13 cellular contexts compared by ENCODE assay signal in genomic region chr3:129558772-129559564, GRCh38. TPM values are rescaled to one million over a fixed set of nuclear protein-coding genes. Genes with fewer than 3 reads are reported as not detected.
A peak's percentile ranks its signal among the peaks of the same experiment; 100 is the strongest.
DNase-seq lines count a peak whose midpoint lies in the region; ATAC-seq, FAIRE-seq and TF ChIP-seq lines count a peak whose summit lies in the region.
"Had no signal": no experiment of that assay in that cellular context is flagged by ENCODE, and none has a peak within 500 bp of the region (broad histone marks: within the 10 kb centered on the region; RNA-seq: fewer than 3 reads in every experiment).

No MANE protein-coding gene starts in this region.

- peak; percentile 34 to 61 for DNase-seq in A549 (ENCODE audit: low read depth in 1 of 2, low spot score in 1 of 2)
- peak; percentile 80 for DNase-seq in WERI-Rb-1
- peak; percentile 50 for DNase-seq in kidney epithelial cell (ENCODE audit: low read depth)
- no peak for DNase-seq in left colon
- no peak for DNase-seq in NK-92 treated with Interleukin-12 subunit alpha and Interleukin-12 subunit beta, amount 100 ng/mL, for 24 hours (lab: John Stamatoyannopoulos, UW)
- DNase-seq in activated T-helper 2 cell treated with anti-CD3 and anti-CD28 coated beads, Interferon-gamma antibody, Interleukin-2, Interleukin-4, amounts not matched to agents 10 μg/mL and 5 μg/mL and 100 μg/mL, durations not matched to agents 14 hours and 24 hours and 36 hours (ENCODE audit: low spot score), result no peak
- DNase-seq in activated T-helper 1 cell treated with anti-CD3 and anti-CD28 coated beads, Interleukin-12 subunit alpha, Interleukin-12 subunit beta, Interleukin-2, Interleukin-4 antibody, amounts not matched to agents 30 ng/mL and 10 ng/mL and 1 ng/mL, durations not matched to agents 14 hours and 24 hours and 36 hours (ENCODE audit: low spot score), result no peak
- DNase-seq: Calu3, caudate nucleus, KBM-7, T-helper 9 cell had no signal

- H3K27me3 ChIP-seq in WERI-Rb-1 (ENCODE audit: insufficient read depth, low read depth, severe bottlenecking), result no peaks in the 10 kb centered on the region
- H3K27me3 ChIP-seq in kidney epithelial cell (ENCODE audit: control insufficient read depth, insufficient read depth, low read length), result no peaks in the 10 kb centered on the region

- no peak for TF ChIP-seq EP300 in A549 (IDR thresholded peaks at IDR 0.05)

- H3K4me3 ChIP-seq in A549 (no peak overlapping the region), WERI-Rb-1 (ENCODE audit: low read depth, low read length) (no peak overlapping the region), kidney epithelial cell (ENCODE audit: low read depth, low read length) (no peak overlapping the region)

- TF ChIP-seq CTCF in A549 (IDR thresholded peaks at IDR 0.05), result no peak
- TF ChIP-seq CTCF in WERI-Rb-1 (IDR thresholded peaks at IDR 0.05; ENCODE audit: low read depth, low read length), result no peak
- TF ChIP-seq CTCF in kidney epithelial cell (IDR thresholded peaks at IDR 0.05; ENCODE audit: insufficient read depth, low read length, poor library complexity, severe bottlenecking), result no peak

- peaks cover 5% of the 10 kb centered on the region for H3K4me1 Mint-ChIP-seq in activated T-helper 2 cell treated with anti-CD3 and anti-CD28 coated beads, Interferon-gamma antibody, Interleukin-2, Interleukin-4, amounts not matched to agents 10 μg/mL and 5 μg/mL and 100 μg/mL, durations not matched to agents 14 hours and 24 hours and 36 hours (ENCODE audit: low read depth)
- H3K4me1 Mint-ChIP-seq in activated T-helper 1 cell treated with anti-CD3 and anti-CD28 coated beads, Interleukin-12 subunit alpha, Interleukin-12 subunit beta, Interleukin-2, Interleukin-4 antibody, amounts not matched to agents 30 ng/mL and 10 ng/mL and 1 ng/mL, durations not matched to agents 14 hours and 24 hours and 36 hours (ENCODE audit: low read depth), result no peaks in the 10 kb centered on the region

- ATAC-seq in A549, result peak; percentile 57 to 65; a peak in 4 of 6 replicates
- peak; percentile 53 for ATAC-seq in HG02759 (IDR thresholded peaks at IDR 0.05; ENCODE audit: unreplicated experiment)
- ATAC-seq in left colon, result no peak

- H3K36me3 Mint-ChIP-seq in activated T-helper 2 cell treated with anti-CD3 and anti-CD28 coated beads, Interferon-gamma antibody, Interleukin-2, Interleukin-4, amounts not matched to agents 10 μg/mL and 5 μg/mL and 100 μg/mL, durations not matched to agents 14 hours and 24 hours and 36 hours (ENCODE audit: low read depth), result no peaks in the 10 kb centered on the region
- no peaks in the 10 kb centered on the region for H3K36me3 Mint-ChIP-seq in activated T-helper 1 cell treated with anti-CD3 and anti-CD28 coated beads, Interleukin-12 subunit alpha, Interleukin-12 subunit beta, Interleukin-2, Interleukin-4 antibody, amounts not matched to agents 30 ng/mL and 10 ng/mL and 1 ng/mL, durations not matched to agents 14 hours and 24 hours and 36 hours (ENCODE audit: low read depth)

- H3K4me3 Mint-ChIP-seq in activated T-helper 2 cell treated with anti-CD3 and anti-CD28 coated beads, Interferon-gamma antibody, Interleukin-2, Interleukin-4, amounts not matched to agents 10 μg/mL and 5 μg/mL and 100 μg/mL, durations not matched to agents 14 hours and 24 hours and 36 hours (ENCODE audit: low read depth), result no peak overlapping the region
- no peak overlapping the region for H3K4me3 Mint-ChIP-seq in activated T-helper 1 cell treated with anti-CD3 and anti-CD28 coated beads, Interleukin-12 subunit alpha, Interleukin-12 subunit beta, Interleukin-2, Interleukin-4 antibody, amounts not matched to agents 30 ng/mL and 10 ng/mL and 1 ng/mL, durations not matched to agents 14 hours and 24 hours and 36 hours

- H3K9me3 Mint-ChIP-seq in activated T-helper 2 cell treated with anti-CD3 and anti-CD28 coated beads, Interferon-gamma antibody, Interleukin-2, Interleukin-4, amounts not matched to agents 10 μg/mL and 5 μg/mL and 100 μg/mL, durations not matched to agents 14 hours and 24 hours and 36 hours, result no peaks in the 10 kb centered on the region
- no peaks in the 10 kb centered on the region for H3K9me3 Mint-ChIP-seq in activated T-helper 1 cell treated with anti-CD3 and anti-CD28 coated beads, Interleukin-12 subunit alpha, Interleukin-12 subunit beta, Interleukin-2, Interleukin-4 antibody, amounts not matched to agents 30 ng/mL and 10 ng/mL and 1 ng/mL, durations not matched to agents 14 hours and 24 hours and 36 hours

- peak overlapping the region; percentile 67 for H3K4me2 ChIP-seq in A549

- no peak; a peak in 1 of 5 replicates for TF ChIP-seq RAD21 in A549 (conservative IDR thresholded peaks at IDR 0.05 in 1 of 2, IDR thresholded peaks at IDR 0.05 in 1 of 2)

- H3K4me1 ChIP-seq in A549, result peaks cover 43% of the 10 kb centered on the region

- H3K27me3 Mint-ChIP-seq in activated T-helper 2 cell treated with anti-CD3 and anti-CD28 coated beads, Interferon-gamma antibody, Interleukin-2, Interleukin-4, amounts not matched to agents 10 μg/mL and 5 μg/mL and 100 μg/mL, durations not matched to agents 14 hours and 24 hours and 36 hours (ENCODE audit: low read depth), result peaks cover 4% of the 10 kb centered on the region
- peaks cover 14% of the 10 kb centered on the region for H3K27me3 Mint-ChIP-seq in activated T-helper 1 cell treated with anti-CD3 and anti-CD28 coated beads, Interleukin-12 subunit alpha, Interleukin-12 subunit beta, Interleukin-2, Interleukin-4 antibody, amounts not matched to agents 30 ng/mL and 10 ng/mL and 1 ng/mL, durations not matched to agents 14 hours and 24 hours and 36 hours (ENCODE audit: insufficient read depth)

- H3K36me3 ChIP-seq in WERI-Rb-1 (peaks cover 22% of the 10 kb centered on the region), kidney epithelial cell (ENCODE audit: control insufficient read depth, insufficient read depth, low read length) (no peaks in the 10 kb centered on the region)

- H3K27ac ChIP-seq in A549, result peak overlapping the region; percentile 85 to 86
- H3K27ac ChIP-seq in WERI-Rb-1, result peak overlapping the region; percentile 58

- CTCF ChIA-PET in A549 (lab: Yijun Ruan, JAX), result interaction anchor here (0.7 to 2.5 kb wide), 5 partner anchors 12 to 384 kb away, joined by 3 to 8 read pairs (median 3); no protein-coding TSS in a partner anchor

- WGBS in A549 (ENCODE audit: missing lambda C conversion rate), result 79% methylated on average over 7 of the region's 11 CpGs

- no peak overlapping the region for H3K27ac Mint-ChIP-seq in activated T-helper 2 cell treated with anti-CD3 and anti-CD28 coated beads, Interferon-gamma antibody, Interleukin-2, Interleukin-4, amounts not matched to agents 10 μg/mL and 5 μg/mL and 100 μg/mL, durations not matched to agents 14 hours and 24 hours and 36 hours
- H3K27ac Mint-ChIP-seq in activated T-helper 1 cell treated with anti-CD3 and anti-CD28 coated beads, Interleukin-12 subunit alpha, Interleukin-12 subunit beta, Interleukin-2, Interleukin-4 antibody, amounts not matched to agents 30 ng/mL and 10 ng/mL and 1 ng/mL, durations not matched to agents 14 hours and 24 hours and 36 hours, result no peak overlapping the region

- POLR2A ChIA-PET in A549 (lab: Yijun Ruan, JAX), result no interaction called here

- TF ChIP-seq POLR2A in A549 (IDR thresholded peaks at IDR 0.05; ENCODE audit: low read length), result no peak

- intact Hi-C loops in left colon (cut with DNase I, micrococcal nuclease), result no loop called here
- intact Hi-C loops in activated T-helper 2 cell treated with anti-CD3 and anti-CD28 coated beads, Interferon-gamma antibody, Interleukin-2, Interleukin-4, amounts not matched to agents 10 μg/mL and 5 μg/mL and 100 μg/mL, durations not matched to agents 14 hours and 24 hours and 36 hours (cut with micrococcal nuclease), result no loop called here
- intact Hi-C loops in activated T-helper 1 cell treated with anti-CD3 and anti-CD28 coated beads, Interleukin-12 subunit alpha, Interleukin-12 subunit beta, Interleukin-2, Interleukin-4 antibody, amounts not matched to agents 30 ng/mL and 10 ng/mL and 1 ng/mL, durations not matched to agents 14 hours and 24 hours and 36 hours (cut with micrococcal nuclease), result no loop called here

- no peak for FAIRE-seq in A549 (lab: Jason Lieb, UNC)

- H3K9me3 ChIP-seq in A549 (no peaks in the 10 kb centered on the region), WERI-Rb-1 (ENCODE audit: severe bottlenecking) (no peaks in the 10 kb centered on the region)

RNA-seq across cellular contexts. Expression of gene H1-8, which starts 16.0 kb away (rescaled TPM):
- polyA plus RNA-seq in A549 (2011; rRNA removed) (not detected in 2 replicates), A549 (2017; fragmentation: RNase III; extraction: RNeasy Plus Mini Kit Qiagen cat#74134 plus additional on column Dnase treatment) (not detected in 3 replicates)
- polyA plus RNA-seq in A549 (2012; cell fraction: cytosol; rRNA removed), result not detected in 2 replicates
- not detected in 2 replicates for polyA plus RNA-seq in A549 (2012; cell fraction: nucleus; rRNA removed)
- not detected in 2 replicates for polyA minus RNA-seq in A549 (2011; rRNA and poly(A)+ RNA removed)
- total RNA-seq in kidney epithelial cell (not detected in 2 replicates), left colon (not detected)
- not detected in 2 replicates for total RNA-seq in activated T-helper 2 cell treated with anti-CD3 and anti-CD28 coated beads, Interferon-gamma antibody, Interleukin-2, Interleukin-4, amounts not matched to agents 10 μg/mL and 5 μg/mL and 100 μg/mL, durations not matched to agents 14 hours and 24 hours and 36 hours
- total RNA-seq in activated T-helper 1 cell treated with anti-CD3 and anti-CD28 coated beads, Interleukin-12 subunit alpha, Interleukin-12 subunit beta, Interleukin-2, Interleukin-4 antibody, amounts not matched to agents 30 ng/mL and 10 ng/mL and 1 ng/mL, durations not matched to agents 14 hours and 24 hours and 36 hours, result not detected in 2 replicates
- total RNA-seq: Calu3, mesenteric fat pad had no signal

RNA-seq across cellular contexts. Expression of gene RHO, which starts 30.5 kb away (rescaled TPM):
- polyA plus RNA-seq in A549 (2011; rRNA removed), result 0.03 and 0.04 TPM in 2 replicates
- polyA plus RNA-seq in A549 (2012; cell fraction: cytosol; rRNA removed), result 0.01 TPM in 1 of 2 replicates, not detected in the other
- 0.05 and 0.11 TPM in 2 replicates for polyA plus RNA-seq in A549 (2012; cell fraction: nucleus; rRNA removed)
- not detected in 3 replicates for polyA plus RNA-seq in A549 (2017; fragmentation: RNase III; extraction: RNeasy Plus Mini Kit Qiagen cat#74134 plus additional on column Dnase treatment)
- not detected in 2 replicates for polyA minus RNA-seq in A549 (2011; rRNA and poly(A)+ RNA removed)
- total RNA-seq in kidney epithelial cell, result not detected in 2 replicates
- total RNA-seq in left colon, result not detected
- not detected in 2 replicates for total RNA-seq in activated T-helper 2 cell treated with anti-CD3 and anti-CD28 coated beads, Interferon-gamma antibody, Interleukin-2, Interleukin-4, amounts not matched to agents 10 μg/mL and 5 μg/mL and 100 μg/mL, durations not matched to agents 14 hours and 24 hours and 36 hours
- not detected in 2 replicates for total RNA-seq in activated T-helper 1 cell treated with anti-CD3 and anti-CD28 coated beads, Interleukin-12 subunit alpha, Interleukin-12 subunit beta, Interleukin-2, Interleukin-4 antibody, amounts not matched to agents 30 ng/mL and 10 ng/mL and 1 ng/mL, durations not matched to agents 14 hours and 24 hours and 36 hours
- total RNA-seq: Calu3, mesenteric fat pad had no signal

RNA-seq across cellular contexts. Expression of gene PLXND1, which starts 47.5 kb away (rescaled TPM):
- polyA plus RNA-seq in A549 (2011; rRNA removed) (26.8 and 49.3 TPM in 2 replicates), A549 (2017; fragmentation: RNase III; extraction: RNeasy Plus Mini Kit Qiagen cat#74134 plus additional on column Dnase treatment) (47.2 to 72.6 TPM (median 58.6 TPM) in 3 replicates)
- polyA plus RNA-seq in A549 (2012; cell fraction: cytosol; rRNA removed), result 37.6 and 41.4 TPM in 2 replicates
- 133 and 136 TPM in 2 replicates for polyA plus RNA-seq in A549 (2012; cell fraction: nucleus; rRNA removed)
- 49.8 and 54.9 TPM in 2 replicates for polyA minus RNA-seq in A549 (2011; rRNA and poly(A)+ RNA removed)
- total RNA-seq in kidney epithelial cell (103 and 114 TPM in 2 replicates), left colon (10 to 100 TPM; 16.5 to 38.8 TPM)
- 1.3 and 2.7 TPM in 2 replicates for total RNA-seq in activated T-helper 2 cell treated with anti-CD3 and anti-CD28 coated beads, Interferon-gamma antibody, Interleukin-2, Interleukin-4, amounts not matched to agents 10 μg/mL and 5 μg/mL and 100 μg/mL, durations not matched to agents 14 hours and 24 hours and 36 hours
- 1.3 and 1.7 TPM in 2 replicates for total RNA-seq in activated T-helper 1 cell treated with anti-CD3 and anti-CD28 coated beads, Interleukin-12 subunit alpha, Interleukin-12 subunit beta, Interleukin-2, Interleukin-4 antibody, amounts not matched to agents 30 ng/mL and 10 ng/mL and 1 ng/mL, durations not matched to agents 14 hours and 24 hours and 36 hours

Comparison
In these comparisons a context has a peak if more than half of its experiments do, and no peak if none do; other contexts are left out.
1. DNase-seq: peak in A549 (2 of 2), WERI-Rb-1 (single experiment) and kidney epithelial cell (single experiment); none in left colon (0 of 2), NK-92 treated with Interleukin-12 subunit alpha and Interleukin-12 subunit beta, amount 100 ng/mL, for 24 hours (single experiment), activated T-helper 2 cell treated with anti-CD3 and anti-CD28 coated beads, Interferon-gamma antibody, Interleukin-2, Interleukin-4, amounts not matched to agents 10 μg/mL and 5 μg/mL and 100 μg/mL, durations not matched to agents 14 hours and 24 hours and 36 hours (single experiment) and activated T-helper 1 cell treated with anti-CD3 and anti-CD28 coated beads, Interleukin-12 subunit alpha, Interleukin-12 subunit beta, Interleukin-2, Interleukin-4 antibody, amounts not matched to agents 30 ng/mL and 10 ng/mL and 1 ng/mL, durations not matched to agents 14 hours and 24 hours and 36 hours (single experiment).